In the genomic region with DNA sequence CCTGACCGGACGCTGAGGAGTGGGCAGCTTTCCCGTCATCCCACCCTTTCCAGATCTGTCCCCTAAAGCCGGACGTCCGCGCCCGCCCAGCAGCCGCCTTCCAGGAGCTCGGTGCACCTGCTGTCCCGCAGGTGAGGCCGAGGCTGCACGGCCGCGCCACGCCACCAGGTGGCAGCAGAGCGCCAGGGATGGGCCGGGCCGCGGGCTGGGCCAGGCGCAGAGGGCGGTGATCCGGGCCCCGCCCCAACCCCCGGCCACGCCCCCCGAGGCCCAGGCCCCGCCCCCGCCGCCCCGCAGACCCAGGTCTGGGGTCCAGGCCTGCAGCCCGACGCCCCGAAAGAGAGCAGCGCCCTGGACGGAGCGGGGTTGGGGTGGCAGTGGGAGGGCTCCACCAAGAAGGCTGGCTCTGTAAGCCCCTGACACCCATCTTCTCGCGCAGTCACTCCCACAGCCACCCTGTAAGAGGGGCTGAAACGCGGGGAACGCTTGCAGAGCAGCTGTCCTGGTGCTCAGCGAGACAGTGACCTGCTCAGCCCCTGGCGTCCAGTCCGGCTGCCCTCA, we compare ENCODE assay signal across 8 cellular contexts. TPM values are rescaled to one million over a fixed set of nuclear protein-coding genes. Genes with fewer than 3 reads are reported as not detected.
DNase-seq lines count a peak whose midpoint lies in the region; ATAC-seq and TF ChIP-seq lines count a peak whose summit lies in the region.

No MANE protein-coding gene starts in this region.

- intact Hi-C loops in head of caudate nucleus (cut with DNase I) (loop anchor here (2.0 to 10.0 kb wide), 3 partner anchors 315 to 553 kb away; a partner anchor contains a TSS), posterior vena cava (cut with DNase I) (loop anchor here in 1 of 2 donors (2.0 kb wide), 1 partner anchor 453 kb away; no protein-coding TSS in a partner anchor)

- POLR2A ChIA-PET in HEK293T (lab: Yijun Ruan, JAX) = no interaction called here

- DNase-seq in DMS53 (lab: John Stamatoyannopoulos, UW) (peak; percentile 67), HEK293T (ENCODE audit: extremely low spot score) (peak; percentile 93), RPMI7951 (ENCODE audit: low read depth) (peak; percentile 31), head of caudate nucleus (peak; percentile 44 to 92 (median 80)), posterior vena cava (ENCODE audit: low spot score) (peak; percentile 89), ureter (ENCODE audit: low spot score) (peak; percentile 75)
- DNase-seq in activated effector memory CD4-positive, alpha-beta T cell treated with anti-CD3 and anti-CD28 coated beads, Interleukin-2, amount 50 U/mL, for 16 hours = peak; percentile 96

- CTCF ChIA-PET in HEK293T (lab: Yijun Ruan, JAX) = interaction anchor here (0.6 to 1.2 kb wide), 2 partner anchors 9 to 464 kb away, joined by 3 read pairs; no protein-coding TSS in a partner anchor

- ATAC-seq in GM18873 (IDR thresholded peaks at IDR 0.05; ENCODE audit: low FRiP score, unreplicated experiment) = no peak

TF ChIP-seq in HEK293T, 16 proteins besides CTCF, POLR2A, EP300 and RAD21:
- TF ChIP-seq BHLHE40 (IDR thresholded peaks at IDR 0.05; ENCODE audit: borderline replicate concordance) = no peak
- TF ChIP-seq SUZ12 (IDR thresholded peaks at IDR 0.05) = no peak
- TF ChIP-seq FOXM1 (IDR thresholded peaks at IDR 0.05; ENCODE audit: borderline replicate concordance) = no peak
- TF ChIP-seq LEF1 (IDR thresholded peaks at IDR 0.05; ENCODE audit: borderline replicate concordance) = no peak
- TF ChIP-seq TARDBP (IDR thresholded peaks at IDR 0.05) = no peak
- TF ChIP-seq ELF4 (IDR thresholded peaks at IDR 0.05) = no peak
- no peak for TF ChIP-seq L3MBTL2 (conservative IDR thresholded peaks at IDR 0.05)
- no peak for TF ChIP-seq FOXK2 (IDR thresholded peaks at IDR 0.05)
- TF ChIP-seq ARNT (IDR thresholded peaks at IDR 0.05) = no peak
- no peak for TF ChIP-seq NFRKB (IDR thresholded peaks at IDR 0.05)
- no peak for TF ChIP-seq HDGF (IDR thresholded peaks at IDR 0.05; ENCODE audit: borderline replicate concordance)
- no peak for TF ChIP-seq ZNF384 (IDR thresholded peaks at IDR 0.05)
- no peak for TF ChIP-seq FOXA1 (IDR thresholded peaks at IDR 0.05)
- TF ChIP-seq, protein P1, sequence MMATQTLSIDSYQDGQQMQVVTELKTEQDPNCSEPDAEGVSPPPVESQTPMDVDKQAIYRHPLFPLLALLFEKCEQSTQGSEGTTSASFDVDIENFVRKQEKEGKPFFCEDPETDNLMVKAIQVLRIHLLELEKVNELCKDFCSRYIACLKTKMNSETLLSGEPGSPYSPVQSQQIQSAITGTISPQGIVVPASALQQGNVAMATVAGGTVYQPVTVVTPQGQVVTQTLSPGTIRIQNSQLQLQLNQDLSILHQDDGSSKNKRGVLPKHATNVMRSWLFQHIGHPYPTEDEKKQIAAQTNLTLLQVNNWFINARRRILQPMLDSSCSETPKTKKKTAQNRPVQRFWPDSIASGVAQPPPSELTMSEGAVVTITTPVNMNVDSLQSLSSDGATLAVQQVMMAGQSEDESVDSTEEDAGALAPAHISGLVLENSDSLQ (IDR thresholded peaks at IDR 0.05) = no peak
- TF ChIP-seq CTBP1 (IDR thresholded peaks at IDR 0.05; ENCODE audit: borderline replicate concordance) = no peak
- TF ChIP-seq SP1 (IDR thresholded peaks at IDR 0.05) = no peak

RNA-seq across cellular contexts. Expression of a gene that starts 32.2 kb away (rescaled TPM):
- total RNA-seq in RPMI7951 (2014; rRNA removed; shearing (Covaris generic)) = not detected in 2 replicates
- not detected for total RNA-seq in posterior vena cava
- total RNA-seq in ureter = not detected

Comparison
In these comparisons a context has a peak if more than half of its experiments do, and no peak if none do; other contexts are left out.
1. DNase-seq: peak in every context shown above with its lines; median percentile 96 in activated effector memory CD4-positive, alpha-beta T cell treated with anti-CD3 and anti-CD28 coated beads, Interleukin-2, amount 50 U/mL, for 16 hours; 93 in HEK293T; 89 in posterior vena cava; 80 in head of caudate nucleus; 75 in ureter; 67 in DMS53; 31 in RPMI7951.